ENCODE assay signal across 8 cellular contexts in the genomic region with DNA sequence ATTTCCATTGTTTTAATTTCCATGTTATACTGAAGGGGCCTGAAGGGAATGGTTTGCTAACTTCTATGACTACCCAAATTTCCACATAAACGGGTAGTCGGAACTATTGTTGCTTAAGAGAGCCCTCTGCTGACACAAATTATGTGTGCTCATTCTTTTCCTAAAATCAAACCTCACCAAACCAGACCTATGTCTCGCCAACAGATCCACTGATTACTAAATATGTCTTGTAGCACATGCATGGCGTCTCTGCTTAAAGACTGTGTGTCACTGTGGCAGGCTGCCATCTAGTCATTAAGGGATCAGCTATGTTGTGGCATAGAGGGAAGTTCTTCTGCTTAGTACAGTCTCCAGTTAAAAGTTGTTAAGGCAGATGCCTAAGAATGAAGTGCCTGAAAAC. TPM values are rescaled to one million over a fixed set of nuclear protein-coding genes. Genes with fewer than 3 reads are reported as not detected.
DNase-seq lines count a peak whose midpoint lies in the region; ATAC-seq and TF ChIP-seq lines count a peak whose summit lies in the region.

No MANE protein-coding gene starts in this region.

- H3K9me2 ChIP-seq in MM.1S (replicated peaks; ENCODE audit: insufficient read depth, low read length) = no peaks in the 10 kb centered on the region

- TF ChIP-seq POLR2A in vagina (IDR thresholded peaks at IDR 0.05) = no peak

- in situ Hi-C loops in astrocyte of the spinal cord (cut with HindIII; ENCODE audit: low sequenced_read_pairs) = no loop called here

- no peak overlapping the region for H3K4me2 ChIP-seq in MM.1S (ENCODE audit: low read depth, low read length)

- H3K79me2 ChIP-seq in MM.1S (ENCODE audit: low read length) = no peaks in the 10 kb centered on the region

- ATAC-seq in HG03432 (IDR thresholded peaks at IDR 0.05; ENCODE audit: unreplicated experiment) (no peak), HG02840 (IDR thresholded peaks at IDR 0.05; ENCODE audit: low FRiP score, unreplicated experiment) (no peak)

- H3K4me1 ChIP-seq in MM.1S (ENCODE audit: low read length) = no peaks in the 10 kb centered on the region
- H3K4me1 ChIP-seq in vagina = no peaks in the 10 kb centered on the region

- H4K20me1 ChIP-seq in MM.1S (ENCODE audit: insufficient read depth, low read length) = no peaks in the 10 kb centered on the region

- intact Hi-C loops in vagina (cut with DNase I) = no loop called here

- H3F3A ChIP-seq in MM.1S (ENCODE audit: insufficient read depth, low read length) = no peaks in the 10 kb centered on the region

- H3K36me3 ChIP-seq in MM.1S (replicated peaks; ENCODE audit: insufficient read depth, low read length) = no peaks in the 10 kb centered on the region
- no peaks in the 10 kb centered on the region for H3K36me3 ChIP-seq in kidney epithelial cell (ENCODE audit: control insufficient read depth, insufficient read depth, low read length)
- no peaks in the 10 kb centered on the region for H3K36me3 ChIP-seq in vagina

- H2AFZ ChIP-seq in MM.1S (ENCODE audit: low read length) = no peak overlapping the region

- no peaks in the 10 kb centered on the region for H3K27me3 ChIP-seq in MM.1S (replicated peaks; ENCODE audit: insufficient read depth, low read length)
- no peaks in the 10 kb centered on the region for H3K27me3 ChIP-seq in kidney epithelial cell (ENCODE audit: control insufficient read depth, insufficient read depth, low read length)
- no peaks in the 10 kb centered on the region for H3K27me3 ChIP-seq in vagina

- DNase-seq in Daoy (ENCODE audit: low read depth) (peak; percentile 23), MM.1S (no peak), astrocyte of the spinal cord (ENCODE audit: low read depth, low spot score) (peak; percentile 23), kidney epithelial cell (ENCODE audit: low read depth) (no peak), vagina (ENCODE audit: extremely low spot score in 2 of 2) (no peak), GOT3 (lab: John Stamatoyannopoulos, UW) (no peak)

- TF ChIP-seq CTCF in MM.1S (IDR thresholded peaks at IDR 0.05; ENCODE audit: low read length) = 0 out of 2 replicates have a peak, but pooled peaks have one; percentile 10
- TF ChIP-seq CTCF in astrocyte of the spinal cord (IDR thresholded peaks at IDR 0.05; ENCODE audit: low read depth, low read length) = peak; percentile 45
- peak; percentile 22 for TF ChIP-seq CTCF in kidney epithelial cell (IDR thresholded peaks at IDR 0.05; ENCODE audit: insufficient read depth, low read length, poor library complexity, severe bottlenecking)
- TF ChIP-seq CTCF in vagina (IDR thresholded peaks at IDR 0.05) = peak in 2 of 3 experiments; percentile 25 to 43

- no peak overlapping the region for H3K27ac ChIP-seq in MM.1S (ENCODE audit: low read length)
- peak overlapping the region; percentile 41 for H3K27ac ChIP-seq in vagina

- H3K9me3 ChIP-seq in MM.1S (replicated peaks; ENCODE audit: insufficient read depth, low read length) (no peaks in the 10 kb centered on the region), vagina (no peaks in the 10 kb centered on the region)

- H3K4me3 ChIP-seq in MM.1S (ENCODE audit: low read length) (no peak overlapping the region), astrocyte of the spinal cord (ENCODE audit: low read depth, low read length) (no peak overlapping the region), kidney epithelial cell (ENCODE audit: low read depth, low read length) (no peak overlapping the region), vagina (no peak overlapping the region)

- H3K9ac ChIP-seq in MM.1S (ENCODE audit: low read length) = no peak overlapping the region

RNA-seq across cellular contexts. Expression of a gene that starts 25.1 kb away (rescaled TPM):
- total RNA-seq in Daoy (2014; rRNA removed; shearing (Covaris generic)) = 42.0 and 44.9 TPM in 2 replicates
- 1.4 and 4.9 TPM in 2 replicates for total RNA-seq in kidney epithelial cell
- 24.1 TPM for total RNA-seq in vagina

RNA-seq across cellular contexts. Expression of a gene that starts 32.6 kb away (rescaled TPM):
- 0.06 TPM in 1 of 2 replicates, not detected in the other for total RNA-seq in Daoy (2014; rRNA removed; shearing (Covaris generic))
- not detected in 2 replicates for total RNA-seq in kidney epithelial cell
- 2.0 TPM for total RNA-seq in vagina

Comparison
In these comparisons a context has a peak if more than half of its experiments do, and no peak if none do; other contexts are left out.
1. DNase-seq: peak in Daoy (single experiment) and astrocyte of the spinal cord (single experiment); none in MM.1S (single experiment), kidney epithelial cell (single experiment), vagina (0 of 2) and GOT3 (single experiment).
2. Peak in every context shown above with its lines, with median percentiles within 50 percentile points of each other: CTCF ChIP-seq.